In the genomic region with DNA sequence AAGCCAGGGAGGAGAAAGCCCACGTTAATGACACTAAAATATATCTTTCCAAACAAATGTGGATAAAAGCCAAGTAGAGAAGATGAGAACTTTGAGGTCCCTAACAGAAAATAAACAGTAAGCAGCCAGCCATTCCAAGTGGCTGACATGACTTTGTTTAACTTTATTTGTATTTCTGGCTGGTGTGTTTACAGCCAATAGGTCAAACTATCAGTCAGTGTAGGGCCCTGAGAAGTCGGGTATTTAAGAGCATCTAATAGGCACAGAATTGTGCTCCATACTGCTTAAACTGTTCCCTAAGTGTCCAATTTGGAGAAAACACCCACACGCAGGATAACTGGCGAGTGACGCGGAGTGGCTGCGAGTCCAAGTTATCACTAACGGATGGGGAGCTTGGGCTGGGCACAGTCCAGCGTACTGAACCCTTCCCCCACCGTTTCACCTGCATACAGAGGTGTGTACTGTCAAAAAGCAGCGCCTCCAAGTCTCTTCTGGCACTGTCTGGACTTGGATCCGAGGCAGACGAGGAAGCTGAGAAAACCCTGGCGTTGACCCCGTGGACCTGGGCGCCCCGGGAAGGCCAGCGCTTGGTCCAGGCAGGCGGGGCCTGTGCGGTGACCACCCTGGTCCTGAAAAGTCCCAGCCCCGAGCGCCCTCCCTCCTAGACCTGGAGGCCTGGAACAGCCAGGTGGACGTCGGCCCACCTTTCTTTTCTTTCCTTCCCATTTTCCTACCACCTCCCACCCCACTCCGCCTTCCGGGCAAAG, we compare ENCODE assay signal across 8 cellular contexts. TPM values are rescaled to one million over a fixed set of nuclear protein-coding genes. Genes with fewer than 3 reads are reported as not detected.
A peak's percentile ranks its signal among the peaks of the same experiment; 100 is the strongest.
DNase-seq lines count a peak whose midpoint lies in the region; ATAC-seq and TF ChIP-seq lines count a peak whose summit lies in the region.

No MANE protein-coding gene starts in this region.

- peaks cover 35% of the 10 kb centered on the region for H3K4me1 Mint-ChIP-seq in activated CD4-positive, alpha-beta T cell treated with anti-CD3 and anti-CD28 coated beads, Interleukin-2, amount 10 ng/mL, durations not matched to agents 7 days and 5 days
- H3K4me1 Mint-ChIP-seq in naive B cell, result peaks cover 6 to 21% (median 9%) of the 10 kb centered on the region in 3 donors

- DNase-seq in activated CD4-positive, alpha-beta T cell treated with anti-CD3 and anti-CD28 coated beads, Interleukin-2, amount 10 ng/mL, durations not matched to agents 7 days and 5 days, result no peak
- no peak for DNase-seq in activated CD4-positive, alpha-beta T cell treated with anti-CD3 and anti-CD28 coated beads, Interleukin-2, amount 50 U/mL, for 4 hours
- DNase-seq in Peyer's patch (peak in 2 of 3 donors; percentile 66 to 75), epithelial cell of esophagus (ENCODE audit: low read depth) (peak; percentile 50), naive B cell (peak; percentile 7), DMS 273 treated with DMSO at 0.1 percent for 48 hours (lab: John Stamatoyannopoulos, UW) (no peak)
- no peak for DNase-seq in central memory CD4-positive, alpha-beta T cell

- TF ChIP-seq POLR2A in Peyer's patch (IDR thresholded peaks at IDR 0.05), result no peak

- no peaks in the 10 kb centered on the region for H3K9me3 ChIP-seq in Peyer's patch

- peaks cover 28% of the 10 kb centered on the region for H3K36me3 Mint-ChIP-seq in activated CD4-positive, alpha-beta T cell treated with anti-CD3 and anti-CD28 coated beads, Interleukin-2, amount 10 ng/mL, durations not matched to agents 7 days and 5 days (ENCODE audit: low read depth)
- peaks cover 14 to 16% of the 10 kb centered on the region in 2 donors for H3K36me3 Mint-ChIP-seq in naive B cell

- CTCF ChIA-PET in activated CD4-positive, alpha-beta T cell treated with anti-CD3 and anti-CD28 coated beads, Interleukin-2, amount 10 ng/mL, durations not matched to agents 7 days and 5 days (lab: Charles Lee), result interaction anchor here (1.5 to 1.6 kb wide), 2 partner anchors 12 to 242 kb away, joined by 3 to 4 read pairs; no protein-coding TSS in a partner anchor

- TF ChIP-seq CTCF in Peyer's patch (IDR thresholded peaks at IDR 0.05) (no peak), epithelial cell of esophagus (IDR thresholded peaks at IDR 0.05; ENCODE audit: insufficient read depth, low read depth, low read length, missing control alignments) (no peak)

- peaks cover 5% of the 10 kb centered on the region for H3K9me3 Mint-ChIP-seq in activated CD4-positive, alpha-beta T cell treated with anti-CD3 and anti-CD28 coated beads, Interleukin-2, amount 10 ng/mL, durations not matched to agents 7 days and 5 days
- H3K9me3 Mint-ChIP-seq in naive B cell, result peaks cover 0 to 3% (median 0%) of the 10 kb centered on the region in 7 donors

- H3K4me3 Mint-ChIP-seq in activated CD4-positive, alpha-beta T cell treated with anti-CD3 and anti-CD28 coated beads, Interleukin-2, amount 10 ng/mL, durations not matched to agents 7 days and 5 days, result peak overlapping the region; percentile 95
- peak overlapping the region; percentile 92 to 99 (median 96) for H3K4me3 Mint-ChIP-seq in naive B cell

- ATAC-seq in naive B cell (ENCODE audit: low read depth in 2 of 2) (no peak), HG03457 (IDR thresholded peaks at IDR 0.05; ENCODE audit: unreplicated experiment) (no peak)

- peak overlapping the region; percentile 98 for H3K27ac Mint-ChIP-seq in activated CD4-positive, alpha-beta T cell treated with anti-CD3 and anti-CD28 coated beads, Interleukin-2, amount 10 ng/mL, durations not matched to agents 7 days and 5 days
- H3K27ac Mint-ChIP-seq in naive B cell, result peak overlapping the region; percentile 90 to 99 (median 97)

- peak overlapping the region; percentile 66 to 96 (median 74) for H3K4me3 ChIP-seq in Peyer's patch
- peak overlapping the region; percentile 93 for H3K4me3 ChIP-seq in epithelial cell of esophagus (ENCODE audit: low read length)

- H3K27ac ChIP-seq in Peyer's patch, result peak overlapping the region; percentile 83 to 92 (median 87)

- H3K27me3 ChIP-seq in Peyer's patch, result no peaks in the 10 kb centered on the region

- POLR2A ChIA-PET in activated CD4-positive, alpha-beta T cell treated with anti-CD3 and anti-CD28 coated beads, Interleukin-2, amount 10 ng/mL, durations not matched to agents 7 days and 5 days (lab: Charles Lee), result interaction anchor here (0.6 kb wide), 1 partner anchor 507 kb away, joined by 6 read pairs; no protein-coding TSS in a partner anchor

- H3K36me3 ChIP-seq in Peyer's patch, result peaks cover 0 to 23% (median 0%) of the 10 kb centered on the region in 3 donors

- peaks cover 0 to 11% (median 3%) of the 10 kb centered on the region in 4 donors for H3K4me1 ChIP-seq in Peyer's patch

- peaks cover 6% of the 10 kb centered on the region for H3K27me3 Mint-ChIP-seq in activated CD4-positive, alpha-beta T cell treated with anti-CD3 and anti-CD28 coated beads, Interleukin-2, amount 10 ng/mL, durations not matched to agents 7 days and 5 days
- H3K27me3 Mint-ChIP-seq in naive B cell, result no peaks in the 10 kb centered on the region

RNA-seq across cellular contexts. Expression of gene LGALS8, which starts 0.7 kb away (rescaled TPM):
- 100 to 1,000 TPM in 1 of 2 experiments, 10 to 100 TPM in 1; 99.5 to 107 TPM for total RNA-seq in activated CD4-positive, alpha-beta T cell treated with anti-CD3 and anti-CD28 coated beads, Interleukin-2, amount 10 ng/mL, durations not matched to agents 7 days and 5 days
- 10 to 100 TPM; 59.2 to 98.2 (median 78.7) TPM for total RNA-seq in Peyer's patch
- polyA plus RNA-seq in naive B cell (ENCODE audit: low read depth in 6 of 6), result 10 to 100 TPM; 17.7 to 39.5 (median 28.7) TPM

Comparison
In these comparisons a context has a peak if more than half of its experiments do, and no peak if none do; other contexts are left out.
1. DNase-seq: peak in Peyer's patch (2 of 3), epithelial cell of esophagus (single experiment) and naive B cell (single experiment); none in activated CD4-positive, alpha-beta T cell treated with anti-CD3 and anti-CD28 coated beads, Interleukin-2, amount 10 ng/mL, durations not matched to agents 7 days and 5 days (single experiment), activated CD4-positive, alpha-beta T cell treated with anti-CD3 and anti-CD28 coated beads, Interleukin-2, amount 50 U/mL, for 4 hours (0 of 2), central memory CD4-positive, alpha-beta T cell (single experiment) and DMS 273 treated with DMSO at 0.1 percent for 48 hours (single experiment).